In genomic region chr16:23920446-23920845, GRCh38 we compare ENCODE assay signal across 15 cellular contexts.
DNase-seq lines count a peak whose midpoint lies in the region; ATAC-seq and TF ChIP-seq lines count a peak whose summit lies in the region.
"Had no signal": no experiment of that assay in that cellular context is flagged by ENCODE, and none has a peak within 500 bp of the region (broad histone marks: within the 10 kb centered on the region; RNA-seq: fewer than 3 reads in every experiment).

No MANE protein-coding gene starts in this region.

- no peak overlapping the region for H3K27ac ChIP-seq in HEK293 (ENCODE audit: extremely low read depth, low read depth, low read length)
- H3K27ac ChIP-seq: KMS-11 had no signal

- no peak overlapping the region for H3K4me3 Mint-ChIP-seq in CD14-positive monocyte
- H3K4me3 Mint-ChIP-seq in activated T-helper 17 cell treated with anti-CD3 and anti-CD28 coated beads, Interleukin-2, amount 50 U/mL, for 72 hours = peak overlapping the region; percentile 60
- peak overlapping the region in 4 of 8 donors; percentile 12 to 58 (median 30) for H3K4me3 Mint-ChIP-seq in naive B cell
- H3K4me3 Mint-ChIP-seq in immature natural killer cell = peak overlapping the region in 1 of 5 donors; percentile 45
- H3K4me3 Mint-ChIP-seq: HFFc6 had no signal

- H3K27me3 Mint-ChIP-seq in CD14-positive monocyte (ENCODE audit: low read depth in 3 of 3) (peaks cover 0 to 3% (median 0%) of the 10 kb centered on the region in 3 donors), naive B cell (no peaks in the 10 kb centered on the region), immature natural killer cell (ENCODE audit: low read depth in 3 of 3) (peaks cover 0 to 4% (median 2%) of the 10 kb centered on the region in 3 donors)
- H3K27me3 Mint-ChIP-seq in activated T-helper 17 cell treated with anti-CD3 and anti-CD28 coated beads, Interleukin-2, amount 50 U/mL, for 72 hours = no peaks in the 10 kb centered on the region

- H3K27ac Mint-ChIP-seq in CD14-positive monocyte (peak overlapping the region in 6 of 7 donors; percentile 1 to 83 (median 55)), naive B cell (peak overlapping the region in 5 of 6 donors; percentile 42 to 65 (median 59)), immature natural killer cell (no peak overlapping the region)
- H3K27ac Mint-ChIP-seq in activated T-helper 17 cell treated with anti-CD3 and anti-CD28 coated beads, Interleukin-2, amount 50 U/mL, for 72 hours = peak overlapping the region; percentile 89
- H3K27ac Mint-ChIP-seq: HFFc6 had no signal

- DNase-seq in CD14-positive monocyte (ENCODE audit: low spot score) (no peak), naive B cell (no peak), immature natural killer cell (no peak), HuH-7 (ENCODE audit: low spot score) (no peak)
- DNase-seq: C1 segment of cervical spinal cord, COR-L47, HFFc6, NCI-H1092, NCI-H2081 treated with DMSO at 0.1 percent for 48 hours, NCI-H2227 treated with DMSO at 0.1 percent for 48 hours, NCI-H524 treated with DMSO at 0.1 percent for 48 hours had no signal

- H3K9me3 Mint-ChIP-seq in CD14-positive monocyte (peaks cover 0 to 7% (median 3%) of the 10 kb centered on the region in 7 donors), naive B cell (peaks cover 6 to 20% (median 9%) of the 10 kb centered on the region in 7 donors), immature natural killer cell (no peaks in the 10 kb centered on the region)
- no peaks in the 10 kb centered on the region for H3K9me3 Mint-ChIP-seq in activated T-helper 17 cell treated with anti-CD3 and anti-CD28 coated beads, Interleukin-2, amount 50 U/mL, for 72 hours

- H3K4me3 ChIP-seq in HEK293 (ENCODE audit: low read depth, low read length) = no peak overlapping the region

- H3K9me3 ChIP-seq in HEK293 (ENCODE audit: control insufficient read depth, insufficient read depth, low read depth, low read length) = no peaks in the 10 kb centered on the region

- H3K36me3 Mint-ChIP-seq in CD14-positive monocyte (peaks cover 19 to 35% of the 10 kb centered on the region in 2 donors), naive B cell (peaks cover 28 to 45% of the 10 kb centered on the region in 2 donors), immature natural killer cell (peaks cover 5 to 8% (median 8%) of the 10 kb centered on the region in 3 donors)
- peaks cover 39% of the 10 kb centered on the region for H3K36me3 Mint-ChIP-seq in activated T-helper 17 cell treated with anti-CD3 and anti-CD28 coated beads, Interleukin-2, amount 50 U/mL, for 72 hours (ENCODE audit: low read depth)

- H3K4me1 ChIP-seq in HEK293 (ENCODE audit: control insufficient read depth, insufficient read depth, low read length) = no peaks in the 10 kb centered on the region

- no peaks in the 10 kb centered on the region for H3K36me3 ChIP-seq in HEK293 (ENCODE audit: control insufficient read depth in 2 of 2, insufficient read depth in 1 of 2, low read length in 2 of 2)

- CTCF ChIA-PET in HEK293 (lab: Yijun Ruan, JAX) = no interaction called here

- POLR2A ChIA-PET in HEK293 (lab: Yijun Ruan, JAX) = no interaction called here

- ATAC-seq in activated T-helper 17 cell treated with anti-CD3 and anti-CD28 coated beads, Interleukin-2, amount 50 U/mL, for 72 hours (replicated peaks) = no peak
- ATAC-seq in naive B cell (ENCODE audit: low read depth in 2 of 2) = no peak
- no peak for ATAC-seq in GM21390 (IDR thresholded peaks at IDR 0.05; ENCODE audit: unreplicated experiment)

- intact Hi-C loops in CD14-positive monocyte (cut with micrococcal nuclease) = loop anchor here in 1 of 2 donors (5.0 kb wide), 1 partner anchor 37 kb away; no protein-coding TSS in a partner anchor

- no peak for TF ChIP-seq CTCF in CD14-positive monocyte (IDR thresholded peaks at IDR 0.05)
- TF ChIP-seq CTCF in HEK293 (tag by site-specific recombination; IDR thresholded peaks at IDR 0.05) = no peak

- H3K4me1 Mint-ChIP-seq in CD14-positive monocyte (peaks cover 39% of the 10 kb centered on the region), naive B cell (peaks cover 55 to 83% (median 66%) of the 10 kb centered on the region in 3 donors), immature natural killer cell (peaks cover 47 to 70% of the 10 kb centered on the region in 2 donors)
- peaks cover 44% of the 10 kb centered on the region for H3K4me1 Mint-ChIP-seq in activated T-helper 17 cell treated with anti-CD3 and anti-CD28 coated beads, Interleukin-2, amount 50 U/mL, for 72 hours

TF ChIP-seq in HEK293, 187 proteins besides CTCF, POLR2A, EP300 and RAD21:
- TF ChIP-seq RBAK (tag by site-specific recombination; IDR thresholded peaks at IDR 0.05) (no peak), PBX3 (CRISPR knock-in tag; IDR thresholded peaks at IDR 0.05) (no peak), ZNF398 (tag by site-specific recombination; IDR thresholded peaks at IDR 0.05) (no peak), ZNF792 (tag by site-specific recombination; IDR thresholded peaks at IDR 0.05) (no peak), ZNF248 (tag by site-specific recombination; IDR thresholded peaks at IDR 0.05) (no peak), ZSCAN30 (tag by site-specific recombination; IDR thresholded peaks at IDR 0.05) (no peak), ZFHX2 (tag by site-specific recombination; conservative IDR thresholded peaks at IDR 0.05) (0 out of 2 replicates have a peak, but pooled peaks have one; percentile 15)
TF ChIP-seq in HEK293: peak in this region for 1.

Comparison
In these comparisons a context has a peak if more than half of its experiments do, and no peak if none do; other contexts are left out.
1. H3K27ac Mint-ChIP-seq: peak in CD14-positive monocyte (6 of 7), activated T-helper 17 cell treated with anti-CD3 and anti-CD28 coated beads, Interleukin-2, amount 50 U/mL, for 72 hours (single experiment) and naive B cell (5 of 6); none in immature natural killer cell (0 of 6).